In the genomic region with DNA sequence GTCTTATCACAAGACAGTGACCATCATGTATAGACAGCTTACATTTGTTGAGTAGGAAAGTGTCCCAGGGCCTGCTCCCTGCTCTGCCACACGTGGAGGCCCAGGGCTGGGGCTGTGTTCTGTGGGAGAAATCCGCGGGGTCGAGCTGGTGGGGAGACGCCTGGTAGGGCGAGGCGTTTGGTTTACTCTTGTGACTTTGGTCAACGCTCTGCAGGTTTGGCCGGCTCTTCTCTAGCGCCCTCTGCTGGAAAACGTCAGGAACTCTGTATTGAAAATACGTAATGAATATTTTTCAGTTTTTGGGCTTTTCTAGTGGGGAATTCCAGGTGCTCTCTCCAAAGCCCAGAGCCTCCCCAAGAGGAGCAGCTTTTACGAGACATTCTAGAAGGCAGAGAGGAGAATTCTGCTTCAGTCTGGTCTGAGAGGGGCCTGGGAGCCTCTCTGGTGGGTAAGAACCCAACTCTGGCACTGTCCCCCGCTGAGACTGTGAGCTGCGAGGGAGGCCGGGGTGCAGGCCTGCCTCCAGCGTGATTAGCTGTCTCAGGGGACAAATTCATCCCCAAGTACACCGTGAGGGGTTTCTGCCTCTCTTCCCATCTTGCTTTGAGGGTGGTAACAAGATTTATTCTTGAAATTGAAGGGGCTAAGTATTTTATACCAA, we compare ENCODE assay signal across 8 cellular contexts.
DNase-seq lines count a peak whose midpoint lies in the region; ATAC-seq and TF ChIP-seq lines count a peak whose summit lies in the region.

No MANE protein-coding gene starts in this region.

- H3K27ac Mint-ChIP-seq in activated CD4-positive, alpha-beta memory T cell treated with anti-CD3 and anti-CD28 coated beads, Interleukin-2, amount 10 ng/mL, durations not matched to agents 7 days and 5 days, result no peak overlapping the region
- no peak overlapping the region for H3K27ac Mint-ChIP-seq in naive thymus-derived CD8-positive, alpha-beta T cell
- H3K27ac Mint-ChIP-seq in stimulated activated naive CD8-positive, alpha-beta T cell treated with anti-CD3 and anti-CD28 coated beads, Interleukin-15, amount 100 ng/mL, for 72 hours, result peak overlapping the region; percentile 27 to 48

- TF ChIP-seq CTCF in GM10266 (IDR thresholded peaks at IDR 0.05; ENCODE audit: control insufficient read depth, insufficient read depth, low read depth, missing control alignments), result peak; percentile 84
- peak; percentile 78 for TF ChIP-seq CTCF in epithelial cell of proximal tubule (conservative IDR thresholded peaks at IDR 0.05; ENCODE audit: low read depth, low read length)

- no peaks in the 10 kb centered on the region for H3K36me3 Mint-ChIP-seq in activated CD4-positive, alpha-beta memory T cell treated with anti-CD3 and anti-CD28 coated beads, Interleukin-2, amount 10 ng/mL, durations not matched to agents 7 days and 5 days (ENCODE audit: low read depth)
- H3K36me3 Mint-ChIP-seq in naive thymus-derived CD8-positive, alpha-beta T cell, result no peaks in the 10 kb centered on the region

- H3K9me3 Mint-ChIP-seq in activated CD4-positive, alpha-beta memory T cell treated with anti-CD3 and anti-CD28 coated beads, Interleukin-2, amount 10 ng/mL, durations not matched to agents 7 days and 5 days, result no peaks in the 10 kb centered on the region
- no peaks in the 10 kb centered on the region for H3K9me3 Mint-ChIP-seq in naive thymus-derived CD8-positive, alpha-beta T cell
- H3K9me3 Mint-ChIP-seq in stimulated activated naive CD8-positive, alpha-beta T cell treated with anti-CD3 and anti-CD28 coated beads, Interleukin-15, amount 100 ng/mL, for 72 hours, result peaks cover 0 to 5% of the 10 kb centered on the region in 2 donors

- POLR2A ChIA-PET in activated CD4-positive, alpha-beta memory T cell treated with anti-CD3 and anti-CD28 coated beads, Interleukin-2, amount 10 ng/mL, durations not matched to agents 7 days and 5 days (lab: Charles Lee), result no interaction called here
- POLR2A ChIA-PET in naive thymus-derived CD8-positive, alpha-beta T cell (lab: Charles Lee), result no interaction called here

- H3K4me3 ChIP-seq in epithelial cell of proximal tubule (ENCODE audit: low read depth, low read length), result no peak overlapping the region

- no peak overlapping the region for H3K4me3 Mint-ChIP-seq in activated CD4-positive, alpha-beta memory T cell treated with anti-CD3 and anti-CD28 coated beads, Interleukin-2, amount 10 ng/mL, durations not matched to agents 7 days and 5 days
- no peak overlapping the region for H3K4me3 Mint-ChIP-seq in naive thymus-derived CD8-positive, alpha-beta T cell
- no peak overlapping the region for H3K4me3 Mint-ChIP-seq in stimulated activated naive CD8-positive, alpha-beta T cell treated with anti-CD3 and anti-CD28 coated beads, Interleukin-15, amount 100 ng/mL, for 72 hours

- peaks cover 11% of the 10 kb centered on the region for H3K27me3 Mint-ChIP-seq in activated CD4-positive, alpha-beta memory T cell treated with anti-CD3 and anti-CD28 coated beads, Interleukin-2, amount 10 ng/mL, durations not matched to agents 7 days and 5 days
- peaks cover 12 to 39% (median 20%) of the 10 kb centered on the region in 5 donors for H3K27me3 Mint-ChIP-seq in naive thymus-derived CD8-positive, alpha-beta T cell
- H3K27me3 Mint-ChIP-seq in stimulated activated naive CD8-positive, alpha-beta T cell treated with anti-CD3 and anti-CD28 coated beads, Interleukin-15, amount 100 ng/mL, for 72 hours, result peaks cover 62% of the 10 kb centered on the region

- CTCF ChIA-PET in activated CD4-positive, alpha-beta memory T cell treated with anti-CD3 and anti-CD28 coated beads, Interleukin-2, amount 10 ng/mL, durations not matched to agents 7 days and 5 days (lab: Charles Lee), result interaction anchor here (0.7 to 2.4 kb wide), 6 partner anchors 12 to 373 kb away, joined by 3 to 8 read pairs (median 3); no protein-coding TSS in a partner anchor

- peak; percentile 68 for ATAC-seq in HG03097 (IDR thresholded peaks at IDR 0.05; ENCODE audit: low FRiP score, unreplicated experiment)
- no peak for ATAC-seq in naive thymus-derived CD8-positive, alpha-beta T cell
- peak; percentile 73 for ATAC-seq in stimulated activated naive CD8-positive, alpha-beta T cell treated with anti-CD3 and anti-CD28 coated beads, Interleukin-15, amount 100 ng/mL, for 72 hours
- no peak for ATAC-seq in HG02973 (IDR thresholded peaks at IDR 0.05; ENCODE audit: unreplicated experiment)

- DNase-seq in GM10266 (ENCODE audit: extremely low spot score), result peak; percentile 71
- DNase-seq in NCI-H526 (lab: John Stamatoyannopoulos, UW), result peak; percentile 25 to 79
- DNase-seq in activated CD4-positive, alpha-beta memory T cell treated with anti-CD3 and anti-CD28 coated beads, Interleukin-2, amount 10 ng/mL, durations not matched to agents 7 days and 5 days, result peak; percentile 53
- no peak for DNase-seq in epithelial cell of proximal tubule (ENCODE audit: low read depth)
- peak; percentile 1 to 71 (median 42) for DNase-seq in naive thymus-derived CD8-positive, alpha-beta T cell
- DNase-seq in stimulated activated naive CD8-positive, alpha-beta T cell treated with anti-CD3 and anti-CD28 coated beads, Interleukin-15, amount 100 ng/mL, for 72 hours, result peak; percentile 50 to 55

- peaks cover 1% of the 10 kb centered on the region for H3K4me1 Mint-ChIP-seq in activated CD4-positive, alpha-beta memory T cell treated with anti-CD3 and anti-CD28 coated beads, Interleukin-2, amount 10 ng/mL, durations not matched to agents 7 days and 5 days
- H3K4me1 Mint-ChIP-seq in naive thymus-derived CD8-positive, alpha-beta T cell, result peaks cover 0 to 2% (median 2%) of the 10 kb centered on the region in 4 donors
- H3K4me1 Mint-ChIP-seq in stimulated activated naive CD8-positive, alpha-beta T cell treated with anti-CD3 and anti-CD28 coated beads, Interleukin-15, amount 100 ng/mL, for 72 hours, result peaks cover 7% of the 10 kb centered on the region

Comparison
In these comparisons a context has a peak if more than half of its experiments do, and no peak if none do; other contexts are left out.
1. ATAC-seq: peak in HG03097 (single experiment) and stimulated activated naive CD8-positive, alpha-beta T cell treated with anti-CD3 and anti-CD28 coated beads, Interleukin-15, amount 100 ng/mL, for 72 hours (single experiment); none in naive thymus-derived CD8-positive, alpha-beta T cell (0 of 2) and HG02973 (single experiment).
2. H3K27ac Mint-ChIP-seq: peak in stimulated activated naive CD8-positive, alpha-beta T cell treated with anti-CD3 and anti-CD28 coated beads, Interleukin-15, amount 100 ng/mL, for 72 hours (2 of 2); none in activated CD4-positive, alpha-beta memory T cell treated with anti-CD3 and anti-CD28 coated beads, Interleukin-2, amount 10 ng/mL, durations not matched to agents 7 days and 5 days (single experiment) and naive thymus-derived CD8-positive, alpha-beta T cell (0 of 10).